ENCODE assay signal across 1 cellular context in genomic region chr9:128025756-128026155, GRCh38.
TF ChIP-seq lines count a peak whose summit lies in the region.

No MANE protein-coding gene starts in this region.

TF ChIP-seq in IMR-90, 13 proteins besides CTCF, POLR2A, EP300 and RAD21:
- TF ChIP-seq RCOR1 (IDR thresholded peaks at IDR 0.05; ENCODE audit: insufficient replicate concordance, low read length) (no peak), CHD1 (IDR thresholded peaks at IDR 0.05; ENCODE audit: low read depth, low read length) (no peak), ELK1 (IDR thresholded peaks at IDR 0.05; ENCODE audit: borderline replicate concordance, low read depth, low read length) (no peak), NFE2L2 (IDR thresholded peaks at IDR 0.05; ENCODE audit: low read depth, low read length) (no peak), CEBPB (IDR thresholded peaks at IDR 0.05; ENCODE audit: low read depth, low read length) (no peak), MAZ (IDR thresholded peaks at IDR 0.05; ENCODE audit: borderline replicate concordance, low read depth, low read length) (no peak), SMC3 (IDR thresholded peaks at IDR 0.05; ENCODE audit: low read depth, low read length) (no peak), MXI1 (IDR thresholded peaks at IDR 0.05; ENCODE audit: borderline replicate concordance, low read depth, low read length) (no peak), MAFK (IDR thresholded peaks at IDR 0.05; ENCODE audit: low read depth, low read length) (no peak), RFX5 (IDR thresholded peaks at IDR 0.05; ENCODE audit: low read depth, low read length) (no peak), FOS (IDR thresholded peaks at IDR 0.05; ENCODE audit: low read depth, low read length) (no peak), BHLHE40 (IDR thresholded peaks at IDR 0.05; ENCODE audit: low read depth, low read length) (no peak)
- TF ChIP-seq, protein P1, sequence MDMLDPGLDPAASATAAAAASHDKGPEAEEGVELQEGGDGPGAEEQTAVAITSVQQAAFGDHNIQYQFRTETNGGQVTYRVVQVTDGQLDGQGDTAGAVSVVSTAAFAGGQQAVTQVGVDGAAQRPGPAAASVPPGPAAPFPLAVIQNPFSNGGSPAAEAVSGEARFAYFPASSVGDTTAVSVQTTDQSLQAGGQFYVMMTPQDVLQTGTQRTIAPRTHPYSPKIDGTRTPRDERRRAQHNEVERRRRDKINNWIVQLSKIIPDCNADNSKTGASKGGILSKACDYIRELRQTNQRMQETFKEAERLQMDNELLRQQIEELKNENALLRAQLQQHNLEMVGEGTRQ (IDR thresholded peaks at IDR 0.05; ENCODE audit: low read depth, low read length) = no peak
